ENCODE assay signal across 8 cellular contexts in the genomic region with DNA sequence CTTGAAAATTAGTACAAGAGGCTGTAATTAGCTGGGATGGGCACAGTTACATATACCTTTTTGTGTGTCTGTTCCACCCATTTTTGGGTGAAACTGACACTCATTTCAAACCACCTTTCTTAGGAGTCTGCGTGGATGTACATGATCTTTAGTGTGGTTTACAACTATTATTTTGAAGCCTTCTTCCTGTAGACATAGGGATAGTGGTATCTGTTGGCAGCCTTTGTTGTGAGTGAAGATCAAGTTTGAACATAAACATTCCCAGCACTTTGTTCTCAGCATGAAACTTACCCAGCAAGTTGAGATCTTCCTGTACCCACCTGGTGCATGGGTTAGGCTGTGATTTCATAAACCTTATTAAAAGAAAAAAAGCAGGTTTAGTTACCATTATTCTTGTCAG. TPM values are rescaled to one million over a fixed set of nuclear protein-coding genes. Genes with fewer than 3 reads are reported as not detected.
DNase-seq lines count a peak whose midpoint lies in the region; ATAC-seq and TF ChIP-seq lines count a peak whose summit lies in the region.

No MANE protein-coding gene starts in this region.

- no peak overlapping the region for H3T11ph ChIP-seq in H9 (ENCODE audit: low read length)

- H3K4me1 Mint-ChIP-seq in H9, result peaks cover 35 to 39% of the 10 kb centered on the region in 2 experiments
- peaks cover 62 to 64% (median 62%) of the 10 kb centered on the region in 3 donors for H3K4me1 Mint-ChIP-seq in T-cell

- H3K4me3 ChIP-seq in esophagus muscularis mucosa (peak overlapping the region; percentile 77 to 99 (median 94)), psoas muscle (peak overlapping the region; percentile 86)

- CTCF ChIA-PET in T-cell (lab: Charles Lee), result interaction anchor here in 1 of 2 donors (0.5 kb wide), 1 partner anchor 45 kb away, joined by 7 read pairs; no protein-coding TSS in a partner anchor

- DNase-seq in H9 (no peak), T-cell (no peak), esophagus muscularis mucosa (ENCODE audit: extremely low spot score) (no peak), psoas muscle (no peak), NCI-H2107 (lab: John Stamatoyannopoulos, UW) (no peak), DMS153 (lab: John Stamatoyannopoulos, UW) (no peak), SHP77 (lab: John Stamatoyannopoulos, UW) (no peak)

- no peak overlapping the region for H3K4ac ChIP-seq in H9 (ENCODE audit: low read depth, low read length)

- H2AFZ ChIP-seq in H9 (ENCODE audit: low read length), result no peak overlapping the region

- H3K23ac ChIP-seq in H9 (ENCODE audit: insufficient read length, low read depth, low read length), result no peak overlapping the region

- no peaks in the 10 kb centered on the region for H4K20me1 ChIP-seq in H9 (ENCODE audit: control insufficient read depth, insufficient read depth, insufficient read length)

- no peak overlapping the region for H2BK20ac ChIP-seq in H9 (ENCODE audit: low read depth, low read length, poor library complexity, severe bottlenecking)

- H3K36me3 Mint-ChIP-seq in H9 (ENCODE audit: insufficient read depth in 1 of 3, low read depth in 3 of 3) (peaks cover 0 to 11% (median 2%) of the 10 kb centered on the region in 3 experiments; a peak in 5 of 7 replicates), T-cell (peaks cover 6% of the 10 kb centered on the region)

- H2AK5ac ChIP-seq in H9 (ENCODE audit: insufficient read length, low read length), result no peak overlapping the region

- intact Hi-C loops in esophagus muscularis mucosa (cut with DNase I) (loop anchor here (5.0 kb wide), 1 partner anchor 46 kb away; no protein-coding TSS in a partner anchor), psoas muscle (cut with DNase I) (loop anchor here in 1 of 2 donors (2.0 to 5.0 kb wide), 3 partner anchors 16 to 56 kb away; partner anchors contain the start of gene TIAL1)

- H4K5ac ChIP-seq in H9 (ENCODE audit: insufficient read length, low read depth, low read length), result no peak overlapping the region

- no peak overlapping the region for H3K18ac ChIP-seq in H9 (ENCODE audit: insufficient read length, low read depth, low read length)

- H3K27ac ChIP-seq in H9 (ENCODE audit: insufficient read length, low read depth, low read length) (no peak overlapping the region), esophagus muscularis mucosa (replicated peaks in 1 of 4) (peak overlapping the region; percentile 98 to 100 (median 99)), psoas muscle (peak overlapping the region; percentile 99)

- H3K4me1 ChIP-seq in H9 (ENCODE audit: insufficient read depth, low read length) (peaks cover 4% of the 10 kb centered on the region; the same call in 1 of the 2 replicates), esophagus muscularis mucosa (peaks cover 52 to 62% (median 59%) of the 10 kb centered on the region in 4 donors), psoas muscle (peaks cover 33% of the 10 kb centered on the region)

- H2BK120ac ChIP-seq in H9 (ENCODE audit: low read depth, low read length, poor library complexity, severe bottlenecking), result no peak overlapping the region

- H3K27ac Mint-ChIP-seq in H9 (no peak overlapping the region), T-cell (peak overlapping the region; percentile 91 to 98)

- no peaks in the 10 kb centered on the region; the same call in 1 of the 2 replicates for H3K79me2 ChIP-seq in H9 (ENCODE audit: insufficient read depth, low read length)

- no CpG with 5 or more reads among the region's 1 CpG for WGBS in H9 (ENCODE audit: extremely low coverage, insufficient read length, low lambda C conversion rate)
- 79% methylated on average over 1 of the region's 1 CpG for WGBS in esophagus muscularis mucosa
- 29 to 73% (median 37%) methylated on average over 1 of the region's 1 CpG for WGBS in psoas muscle, 3 donors

- no peak overlapping the region for H3K56ac ChIP-seq in H9 (ENCODE audit: insufficient read length, low read depth, low read length)

- TF ChIP-seq EP300 in esophagus muscularis mucosa (IDR thresholded peaks at IDR 0.05), result no peak

- POLR2A ChIA-PET in T-cell (lab: Charles Lee), result interaction anchor here (0.5 to 1.0 kb wide), 2 partner anchors 10 to 590 kb away, joined by 4 to 7 read pairs; no protein-coding TSS in a partner anchor

- H3K9me3 Mint-ChIP-seq in H9 (no peaks in the 10 kb centered on the region), T-cell (no peaks in the 10 kb centered on the region)

- H3K23me2 ChIP-seq in H9 (ENCODE audit: insufficient read length, low read depth, low read length, poor library complexity, severe bottlenecking), result no peaks in the 10 kb centered on the region

- no peak overlapping the region for H3K9ac ChIP-seq in H9 (ENCODE audit: extremely low read depth, insufficient read length, low read length)

- H3K27me3 ChIP-seq in H9 (ENCODE audit: insufficient read depth, low read length) (no peaks in the 10 kb centered on the region), esophagus muscularis mucosa (no peaks in the 10 kb centered on the region), psoas muscle (ENCODE audit: insufficient read depth in 3 of 3, low read length in 2 of 3) (no peaks in the 10 kb centered on the region)

- H4K91ac ChIP-seq in H9 (ENCODE audit: insufficient read length, low read depth, low read length), result no peak overlapping the region

- H3K4me2 ChIP-seq in H9 (ENCODE audit: insufficient read depth, insufficient read length, low read length), result peak overlapping the region; percentile 42

- H2BK5ac ChIP-seq in H9 (ENCODE audit: insufficient read length, low read length), result no peak overlapping the region

- H3K4me3 Mint-ChIP-seq in H9 (peak overlapping the region; percentile 18 to 43; a peak in 4 of 5 replicates), T-cell (peak overlapping the region; percentile 87 to 97 (median 87))

- H3K36me3 ChIP-seq in esophagus muscularis mucosa (peaks cover 0 to 17% (median 0%) of the 10 kb centered on the region in 4 donors), psoas muscle (ENCODE audit: insufficient read depth in 1 of 2, low read depth in 1 of 2) (peaks cover 0 to 29% of the 10 kb centered on the region in 2 donors)

- no peak for TF ChIP-seq CTCF in H9 (conservative IDR thresholded peaks at IDR 0.05)
- TF ChIP-seq CTCF in esophagus muscularis mucosa (IDR thresholded peaks at IDR 0.05), result no peak
- TF ChIP-seq CTCF in psoas muscle (IDR thresholded peaks at IDR 0.05), result no peak

- no peaks in the 10 kb centered on the region for H3K79me1 ChIP-seq in H9 (ENCODE audit: insufficient read depth, low read depth, low read length, poor library complexity, severe bottlenecking)

- H2BK12ac ChIP-seq in H9 (ENCODE audit: insufficient read length, low read depth, low read length), result no peak overlapping the region

- peak in 2 of 4 experiments; percentile 8 to 49 for ATAC-seq in T-cell (replicated peaks in 1 of 4)
- no peak for ATAC-seq in psoas muscle
- ATAC-seq in HG02642 (IDR thresholded peaks at IDR 0.05; ENCODE audit: poor library complexity, unreplicated experiment), result no peak

- H3K27me3 Mint-ChIP-seq in H9 (ENCODE audit: low read depth) (no peaks in the 10 kb centered on the region; the same call in none of the 2 replicates), T-cell (no peaks in the 10 kb centered on the region)

- no peak overlapping the region for H2BK15ac ChIP-seq in H9 (ENCODE audit: low read depth, low read length)

- no peak for TF ChIP-seq POLR2A in esophagus muscularis mucosa (IDR thresholded peaks at IDR 0.05; ENCODE audit: low read depth)

- no peak overlapping the region for H4K8ac ChIP-seq in H9 (replicated peaks; ENCODE audit: insufficient read length, low read depth, low read length)

- H3K14ac ChIP-seq in H9 (ENCODE audit: insufficient read depth, low read length), result no peak overlapping the region

- H3K9me3 ChIP-seq in H9 (ENCODE audit: control insufficient read depth, low read depth, low read length) (no peaks in the 10 kb centered on the region), esophagus muscularis mucosa (no peaks in the 10 kb centered on the region), psoas muscle (no peaks in the 10 kb centered on the region)

RNA-seq across cellular contexts. Expression of gene BAG3, which starts 2.0 kb away (rescaled TPM):
- total RNA-seq in H9 (2021) (11.1 and 11.4 TPM in 2 replicates), T-cell (10 to 100 TPM; 20.2 to 36.4 (median 23.7) TPM), esophagus muscularis mucosa (10 to 100 TPM; 44.0 to 81.7 (median 73.9) TPM), psoas muscle (100 to 1,000 TPM; 354 to 855 (median 486) TPM)
- 100 to 1,000 TPM; 283 to 571 (median 364) TPM for polyA plus RNA-seq in psoas muscle

RNA-seq across cellular contexts. Expression of gene TIAL1, which starts 56.4 kb away (rescaled TPM):
- total RNA-seq in H9 (2021) (146 and 152 TPM in 2 replicates), T-cell (100 to 1,000 TPM; 147 to 197 (median 156) TPM), esophagus muscularis mucosa (10 to 100 TPM; 49.9 to 78.1 (median 52.9) TPM), psoas muscle (100 to 1,000 TPM in 1 of 4 donors, 10 to 100 TPM in 3; 57.7 to 106 (median 81.8) TPM)
- 10 to 100 TPM; 38.2 to 92.6 (median 54.5) TPM for polyA plus RNA-seq in psoas muscle

Comparison
In these comparisons a context has a peak if more than half of its experiments do, and no peak if none do; other contexts are left out.
1. H3K27ac Mint-ChIP-seq: peak in T-cell (2 of 2); none in H9 (0 of 3).
2. RNA of gene BAG3, which starts 2.0 kb away (total RNA-seq): 354 to 855 TPM in psoas muscle; 44.0 to 81.7 TPM in esophagus muscularis mucosa, 20.2 to 36.4 TPM in T-cell and 11.1 to 11.4 TPM in H9; every median in the first group is over 4 times any median in the second.